Comparison of ENCODE assay signal across 24 cellular contexts in genomic region chr1:43321331-43321891, GRCh38. TPM values are rescaled to one million over a fixed set of nuclear protein-coding genes. Genes with fewer than 3 reads are reported as not detected.
"Had no signal": no experiment of that assay in that cellular context is flagged by ENCODE, and none has a peak within 500 bp of the region (broad histone marks: within the 10 kb centered on the region; RNA-seq: fewer than 3 reads in every experiment).

No MANE protein-coding gene starts in this region.

- H3K27ac ChIP-seq: lower lobe of right lung, tibial artery, vagina had no signal

- H3K36me3 ChIP-seq: vagina had no signal

- H3K4me3 Mint-ChIP-seq: activated naive CD8-positive, alpha-beta T cell treated with anti-CD3 and anti-CD28 coated beads, Interleukin-2, amount 10 ng/mL, durations not matched to agents 7 days and 5 days; brain; central memory CD8-positive, alpha-beta T cell; mesothelial cell of epicardium; natural killer cell treated with Interleukin-12 subunit alpha and Interleukin-12 subunit beta and Interleukin-15 and Interleukin-18, amount 100 ng/mL, for 72 hours had no signal

- DNase-seq: activated CD4-positive, alpha-beta T cell treated with anti-CD3 and anti-CD28 coated beads, Interleukin-2, amount 50 U/mL, for 1 hour; activated CD8-positive, alpha-beta memory T cell treated with anti-CD3 and anti-CD28 coated beads, Interleukin-2, amount 50 U/mL, for 4 hours; activated naive CD8-positive, alpha-beta T cell treated with anti-CD3 and anti-CD28 coated beads, Interleukin-2, amount 10 ng/mL, durations not matched to agents 7 days and 5 days; activated T-cell treated with anti-CD3 and anti-CD28 coated beads, Interleukin-2, amount 50 U/mL, for 48 hours; effector CD4-positive, alpha-beta T cell; foreskin fibroblast; lower lobe of right lung; nucleus accumbens; stimulated activated CD4-positive, alpha-beta T cell treated with anti-CD3 and anti-CD28 coated beads, Interleukin-12 subunit alpha, Interleukin-12 subunit beta, amount 100 ng/mL, for 4 hours; stimulated activated CD4-positive, alpha-beta T cell treated with anti-CD3 and anti-CD28 coated beads, Interleukin-1b, Interleukin-23, amount 100 ng/mL, for 48 hours; stimulated activated naive CD8-positive, alpha-beta T cell treated with anti-CD3 and anti-CD28 coated beads, Interleukin-15, Interleukin-2, amounts not matched to agents 100 U/mL and 50 U/mL, for 24 hours; substantia nigra; T-helper 1 cell; T-helper 9 cell had no signal

- ATAC-seq: activated CD4-positive, CD25-positive, alpha-beta regulatory T cell treated with anti-CD3 and anti-CD28 coated beads, Interleukin-2, amount 50 U/mL, for 24 hours; lower lobe of right lung; SK-N-SH treated with all-trans-retinoic acid at 6 μM for 48 hours; stimulated activated naive CD8-positive, alpha-beta T cell treated with anti-CD3 and anti-CD28 coated beads, Interleukin-15, Interleukin-2, amounts not matched to agents 100 U/mL and 50 U/mL, for 24 hours had no signal

- H3K27me3 ChIP-seq: tibial artery, vagina had no signal

- H3K9me3 Mint-ChIP-seq: central memory CD8-positive, alpha-beta T cell had no signal

- H3K27ac Mint-ChIP-seq: activated naive CD8-positive, alpha-beta T cell treated with anti-CD3 and anti-CD28 coated beads, Interleukin-2, amount 10 ng/mL, durations not matched to agents 7 days and 5 days; brain; mesothelial cell of epicardium; natural killer cell treated with Interleukin-12 subunit alpha and Interleukin-12 subunit beta and Interleukin-15 and Interleukin-18, amount 100 ng/mL, for 72 hours had no signal

- H3K36me3 Mint-ChIP-seq: activated naive CD8-positive, alpha-beta T cell treated with anti-CD3 and anti-CD28 coated beads, Interleukin-2, amount 10 ng/mL, durations not matched to agents 7 days and 5 days; brain had no signal

- H3K4me1 Mint-ChIP-seq: central memory CD8-positive, alpha-beta T cell; mesothelial cell of epicardium had no signal

- H3K4me3 ChIP-seq: lower lobe of right lung, tibial artery, vagina had no signal

- H3K4me1 ChIP-seq: lower lobe of right lung, tibial artery, vagina had no signal

- H3K27me3 Mint-ChIP-seq: activated naive CD8-positive, alpha-beta T cell treated with anti-CD3 and anti-CD28 coated beads, Interleukin-2, amount 10 ng/mL, durations not matched to agents 7 days and 5 days; central memory CD8-positive, alpha-beta T cell; natural killer cell treated with Interleukin-12 subunit alpha and Interleukin-12 subunit beta and Interleukin-15 and Interleukin-18, amount 100 ng/mL, for 72 hours had no signal

- H3K9me3 ChIP-seq: lower lobe of right lung, vagina had no signal

RNA-seq across cellular contexts. Expression of gene MPL, which starts 16.2 kb away (rescaled TPM):
- total RNA-seq: activated naive CD8-positive, alpha-beta T cell treated with anti-CD3 and anti-CD28 coated beads, Interleukin-2, amount 10 ng/mL, durations not matched to agents 7 days and 5 days; glomerular endothelial cell; mesothelial cell of epicardium; natural killer cell treated with Interleukin-12 subunit alpha and Interleukin-12 subunit beta and Interleukin-15 and Interleukin-18, amount 100 ng/mL, for 72 hours; renal cortical epithelial cell; vagina had no signal

RNA-seq across cellular contexts. Expression of gene C1orf210, which starts 36.0 kb away (rescaled TPM):
- total RNA-seq: activated naive CD8-positive, alpha-beta T cell treated with anti-CD3 and anti-CD28 coated beads, Interleukin-2, amount 10 ng/mL, durations not matched to agents 7 days and 5 days; glomerular endothelial cell; natural killer cell treated with Interleukin-12 subunit alpha and Interleukin-12 subunit beta and Interleukin-15 and Interleukin-18, amount 100 ng/mL, for 72 hours had no signal
